In the genomic region with DNA sequence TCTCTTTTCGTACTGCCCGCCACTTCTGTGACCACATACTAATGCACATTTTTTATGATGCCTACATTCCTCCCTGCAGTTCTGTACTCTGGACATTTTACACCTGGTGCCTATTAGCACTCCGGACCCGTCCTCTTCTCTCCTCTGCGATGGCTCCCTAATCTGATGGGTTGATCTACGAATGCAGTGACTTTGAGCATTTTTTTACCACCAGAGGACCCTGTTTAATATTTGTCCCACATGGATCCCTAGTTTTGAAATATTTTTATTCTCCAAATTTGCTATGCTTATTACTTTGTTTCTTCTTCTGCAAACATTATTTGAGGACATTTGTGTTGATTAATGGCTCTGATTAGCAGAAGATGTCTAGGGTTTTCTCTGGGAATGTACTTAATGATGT, we compare ENCODE assay signal across 14 cellular contexts. TPM values are rescaled to one million over a fixed set of nuclear protein-coding genes. Genes with fewer than 3 reads are reported as not detected.
DNase-seq lines count a peak whose midpoint lies in the region; ATAC-seq, FAIRE-seq and TF ChIP-seq lines count a peak whose summit lies in the region.
"Had no signal": no experiment of that assay in that cellular context is flagged by ENCODE, and none has a peak within 500 bp of the region (broad histone marks: within the 10 kb centered on the region; RNA-seq: fewer than 3 reads in every experiment).

No MANE protein-coding gene starts in this region.

- H3K79me2 ChIP-seq in DND-41 (ENCODE audit: insufficient read depth, low read length) = no peaks in the 10 kb centered on the region
- no peaks in the 10 kb centered on the region for H3K79me2 ChIP-seq in astrocyte (ENCODE audit: insufficient read depth, low read length)

- no peaks in the 10 kb centered on the region for H3K9me3 Mint-ChIP-seq in astrocyte (ENCODE audit: unreplicated experiment)
- H3K9me3 Mint-ChIP-seq: effector memory CD8-positive, alpha-beta T cell had no signal

- TF ChIP-seq CTCF in DND-41 (IDR thresholded peaks at IDR 0.05; ENCODE audit: borderline replicate concordance, extremely low read depth, low read length, poor library complexity, severe bottlenecking) = peak; percentile 32
- TF ChIP-seq CTCF in HL-60 (IDR thresholded peaks at IDR 0.05; ENCODE audit: insufficient read depth, low read length) = peak; percentile 66
- TF ChIP-seq CTCF in astrocyte (IDR thresholded peaks at IDR 0.05; ENCODE audit: insufficient read depth, low read depth, low read length) = peak; percentile 52
- peak in 3 of 4 donors; percentile 6 to 22 (median 14) for TF ChIP-seq CTCF in right lobe of liver (IDR thresholded peaks at IDR 0.05)
- no peak for TF ChIP-seq CTCF in GM10266 (IDR thresholded peaks at IDR 0.05; ENCODE audit: control insufficient read depth, insufficient read depth, low read depth, missing control alignments)

- H3K27me3 ChIP-seq in DND-41 (ENCODE audit: insufficient read depth, low read length, poor library complexity) (peaks cover 3% of the 10 kb centered on the region), HL-60 (ENCODE audit: insufficient read depth, poor library complexity, severe bottlenecking) (peaks cover 4% of the 10 kb centered on the region), astrocyte (ENCODE audit: insufficient read depth, low read length) (peaks cover 14% of the 10 kb centered on the region), right lobe of liver (no peaks in the 10 kb centered on the region)

- TF ChIP-seq POLR2A in right lobe of liver (IDR thresholded peaks at IDR 0.05) = no peak

- H3K4me1 ChIP-seq in DND-41 (ENCODE audit: insufficient read depth, low read length) (no peaks in the 10 kb centered on the region), astrocyte (ENCODE audit: insufficient read depth, low read length) (peaks cover 4% of the 10 kb centered on the region), right lobe of liver (peaks cover 0 to 4% (median 2%) of the 10 kb centered on the region in 4 donors)

- no peaks in the 10 kb centered on the region for H3K36me3 ChIP-seq in DND-41 (ENCODE audit: insufficient read depth, low read length)
- H3K36me3 ChIP-seq in astrocyte (ENCODE audit: insufficient read depth, low read length) = no peaks in the 10 kb centered on the region
- H3K36me3 ChIP-seq in right lobe of liver = no peaks in the 10 kb centered on the region

- H3K27ac Mint-ChIP-seq in astrocyte (ENCODE audit: unreplicated experiment) = no peak overlapping the region
- H3K27ac Mint-ChIP-seq: effector memory CD8-positive, alpha-beta T cell had no signal

- H3K27me3 Mint-ChIP-seq in astrocyte (ENCODE audit: low read depth, unreplicated experiment) = peaks cover 29% of the 10 kb centered on the region

- peaks cover 20% of the 10 kb centered on the region for H3K4me1 Mint-ChIP-seq in astrocyte (ENCODE audit: low read depth, unreplicated experiment)

- H3K4me3 ChIP-seq in DND-41 (ENCODE audit: low read depth in 1 of 2, low read length in 2 of 2) (no peak overlapping the region), HL-60 (replicated peaks; ENCODE audit: insufficient read depth, low read length) (no peak overlapping the region), astrocyte (ENCODE audit: insufficient read depth, low read depth, low read length) (no peak overlapping the region), right lobe of liver (no peak overlapping the region)

- intact Hi-C loops in right lobe of liver (cut with DNase I) = no loop called here

- no peak overlapping the region for H3K9ac ChIP-seq in DND-41 (ENCODE audit: low read depth, low read length)
- no peak overlapping the region for H3K9ac ChIP-seq in astrocyte (ENCODE audit: low read length)

- H4K20me1 ChIP-seq in DND-41 (ENCODE audit: insufficient read depth, low read length) (no peaks in the 10 kb centered on the region), astrocyte (ENCODE audit: insufficient read depth, low read length) (no peaks in the 10 kb centered on the region)

- no peak overlapping the region for H3K27ac ChIP-seq in DND-41 (ENCODE audit: low read length)
- H3K27ac ChIP-seq in HL-60 (replicated peaks) = no peak overlapping the region
- H3K27ac ChIP-seq in astrocyte (ENCODE audit: low read depth, low read length) = no peak overlapping the region
- H3K27ac ChIP-seq in right lobe of liver = no peak overlapping the region

- ATAC-seq in DND-41 (ENCODE audit: insufficient read depth, low read depth) (no peak), right lobe of liver (no peak), HG03196 (IDR thresholded peaks at IDR 0.05; ENCODE audit: unreplicated experiment) (no peak)
- ATAC-seq: effector memory CD8-positive, alpha-beta T cell had no signal

- 89% methylated on average over 6 of the region's 6 CpGs for WGBS in right lobe of liver (ENCODE audit: insufficient coverage, low coverage, low lambda C conversion rate, missing lambda C conversion rate)

- DNase-seq in DND-41 (no peak), HL-60 (ENCODE audit: low read depth in 1 of 2, low spot score in 1 of 2) (no peak), astrocyte (ENCODE audit: low read depth) (no peak), right lobe of liver (no peak), GM10266 (ENCODE audit: extremely low spot score) (no peak), NCI-H774 (lab: John Stamatoyannopoulos, UW) (no peak)
- DNase-seq in activated effector memory CD4-positive, alpha-beta T cell treated with anti-CD3 and anti-CD28 coated beads, Interleukin-2, amount 50 U/mL, for 16 hours = no peak
- DNase-seq: amniotic stem cell; effector memory CD8-positive, alpha-beta T cell; NCI-H146; substantia nigra had no signal

- H2AFZ ChIP-seq in DND-41 (ENCODE audit: low read depth, low read length) (no peak overlapping the region), astrocyte (ENCODE audit: low read depth, low read length) (no peak overlapping the region)

- H3K4me2 ChIP-seq in DND-41 (ENCODE audit: insufficient read depth, low read length) = no peak overlapping the region
- H3K4me2 ChIP-seq in astrocyte (ENCODE audit: low read length) = no peak overlapping the region

- peaks cover 13% of the 10 kb centered on the region for H3K36me3 Mint-ChIP-seq in astrocyte (ENCODE audit: low read depth, unreplicated experiment)

- H3K4me3 Mint-ChIP-seq in astrocyte (ENCODE audit: unreplicated experiment) = no peak overlapping the region
- H3K4me3 Mint-ChIP-seq: effector memory CD8-positive, alpha-beta T cell had no signal

- FAIRE-seq in astrocyte (lab: Jason Lieb, UNC) = no peak

- H3K9me3 ChIP-seq in DND-41 (ENCODE audit: insufficient read depth, low read length, severe bottlenecking) (no peaks in the 10 kb centered on the region), astrocyte (ENCODE audit: insufficient read depth, low read depth, low read length) (no peaks in the 10 kb centered on the region), right lobe of liver (no peaks in the 10 kb centered on the region)

RNA-seq across cellular contexts. Expression of a gene that starts 5.2 kb away (rescaled TPM):
- total RNA-seq in astrocyte = 9.1 and 11.0 TPM in 2 replicates
- 1 to 10 TPM in 1 of 6 experiments, under 1 TPM in 4, not detected in 1; 0.18 to 5.5 (median 0.49) TPM for total RNA-seq in right lobe of liver

RNA-seq across cellular contexts. Expression of a gene that starts 24.3 kb away (rescaled TPM):
- total RNA-seq in astrocyte (66.1 and 68.6 TPM in 2 replicates), right lobe of liver (10 to 100 TPM; 21.4 to 38.1 (median 31.0) TPM)

RNA-seq across cellular contexts. Expression of a gene that starts 54.3 kb away (rescaled TPM):
- total RNA-seq in astrocyte (not detected in 2 replicates), right lobe of liver (not detected)
- total RNA-seq: mucosa of gallbladder, renal cortical epithelial cell had no signal
